In the genomic region with DNA sequence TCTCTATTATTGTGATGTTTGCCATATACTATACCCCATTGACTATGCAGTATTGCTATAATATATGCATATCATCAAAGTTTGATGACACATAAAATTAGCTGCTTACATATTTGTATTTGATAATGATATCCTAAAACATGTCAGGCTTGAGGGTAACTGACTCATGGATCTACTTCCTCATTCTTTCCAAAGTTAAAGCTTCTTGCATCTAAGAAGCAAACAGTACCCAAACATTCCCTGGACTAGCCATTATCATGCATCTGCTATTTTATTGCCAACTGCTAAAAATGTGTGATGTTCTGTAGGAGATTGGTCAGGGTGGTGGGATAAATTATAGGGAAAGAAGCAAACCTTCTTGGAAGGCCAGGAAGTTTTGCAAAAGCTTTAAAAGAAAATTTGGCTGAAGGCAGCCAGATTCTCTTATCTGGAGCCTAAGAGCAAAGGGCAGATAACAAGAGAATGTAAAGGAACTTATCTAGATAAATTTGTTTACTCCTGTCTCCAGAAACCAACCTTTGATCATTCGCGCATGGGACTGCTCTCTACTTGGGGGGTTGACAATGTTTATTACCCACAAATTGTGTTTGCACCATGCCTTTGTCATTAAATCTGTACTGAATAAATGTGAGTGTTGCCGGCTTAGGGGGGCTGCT, we compare ENCODE assay signal across 25 cellular contexts.
A peak's percentile ranks its signal among the peaks of the same experiment; 100 is the strongest.
DNase-seq lines count a peak whose midpoint lies in the region; ATAC-seq, FAIRE-seq and TF ChIP-seq lines count a peak whose summit lies in the region.
"Had no signal": no experiment of that assay in that cellular context is flagged by ENCODE, and none has a peak within 500 bp of the region (broad histone marks: within the 10 kb centered on the region; RNA-seq: fewer than 3 reads in every experiment).

No MANE protein-coding gene starts in this region.

- peak; percentile 14 to 33 for DNase-seq in Caco-2
- peak; percentile 16 for DNase-seq in HPDE6-E6E7 (ENCODE audit: extremely low spot score)
- DNase-seq in astrocyte (ENCODE audit: low read depth) = no peak
- peak; percentile 53 for DNase-seq in kidney tubule cell (ENCODE audit: low spot score)
- no peak for DNase-seq in stimulated activated CD4-positive, alpha-beta T cell treated with anti-CD3 and anti-CD28 coated beads, Interleukin-2, amount 100 ng/mL, for 24 hours
- no peak for DNase-seq in superior temporal gyrus (ENCODE audit: extremely low spot score)
- DNase-seq in omental fat pad (ENCODE audit: low spot score) = no peak
- DNase-seq: activated CD4-positive, alpha-beta T cell treated with anti-CD3 and anti-CD28 coated beads, Interleukin-2, amount 50 U/mL, for 1 hour; activated gamma-delta T cell treated with Interleukin-2 at 50 U/mL for 16 hours; activated naive CD8-positive, alpha-beta T cell treated with anti-CD3 and anti-CD28 coated beads, Interleukin-2, amount 50 U/mL, for 24 hours; activated T-cell treated with anti-CD3 and anti-CD28 coated beads, Interleukin-2, amount 50 U/mL, for 4 hours; body of pancreas; cerebellar nuclear complex; head of caudate nucleus; KBM-7; MV-4-11; NCI-H524 treated with DMSO at 0.1 percent for 48 hours; SJCRH30 had no signal

- no TSS peak for BruUV-seq in Caco-2 (replicated peaks; lab: Mats Ljungman, UMichigan)

- H3K27ac Mint-ChIP-seq in Caco-2 (ENCODE audit: unreplicated experiment) (no peak overlapping the region), astrocyte (ENCODE audit: unreplicated experiment) (no peak overlapping the region)
- H3K27ac Mint-ChIP-seq: activated naive CD8-positive, alpha-beta T cell treated with anti-CD3 and anti-CD28 coated beads, Interleukin-2, amount 50 U/mL, for 24 hours; CD14-positive monocyte; WTC11 had no signal

- H3K4me2 ChIP-seq in astrocyte (ENCODE audit: low read length) = no peak overlapping the region

- H3K4me3 Mint-ChIP-seq in Caco-2 (ENCODE audit: unreplicated experiment) (no peak overlapping the region), astrocyte (ENCODE audit: unreplicated experiment) (no peak overlapping the region)
- H3K4me3 Mint-ChIP-seq: activated naive CD8-positive, alpha-beta T cell treated with anti-CD3 and anti-CD28 coated beads, Interleukin-2, amount 50 U/mL, for 24 hours; activated T-cell treated with anti-CD3 and anti-CD28 coated beads, Interleukin-2, amount 50 U/mL, for 4 hours; CD14-positive monocyte; WTC11 had no signal

- CTCF ChIA-PET in Caco-2 (lab: Charles Lee) = no interaction called here

- H3K9ac ChIP-seq in astrocyte (ENCODE audit: low read length) = no peak overlapping the region
- H3K9ac ChIP-seq: parathyroid adenoma had no signal

- no peaks in the 10 kb centered on the region for H4K20me1 ChIP-seq in astrocyte (ENCODE audit: insufficient read depth, low read length)

- H3K36me3 ChIP-seq in Caco-2 (ENCODE audit: control insufficient read depth, insufficient read depth, low read length) (no peaks in the 10 kb centered on the region), astrocyte (ENCODE audit: insufficient read depth, low read length) (no peaks in the 10 kb centered on the region)
- H3K36me3 ChIP-seq: HAP-1, SJCRH30, tibial nerve had no signal

- H3K4me3 ChIP-seq in Caco-2 (ENCODE audit: low read depth, low read length) (no peak overlapping the region), astrocyte (ENCODE audit: insufficient read depth, low read depth, low read length) (no peak overlapping the region)
- H3K4me3 ChIP-seq: body of pancreas, HAP-1, SJCRH30, tibial nerve had no signal

- FAIRE-seq in astrocyte (lab: Jason Lieb, UNC) = peak; percentile 52
- FAIRE-seq: D721Med had no signal

- H3K36me3 Mint-ChIP-seq in Caco-2 (ENCODE audit: insufficient read depth, unreplicated experiment) (no peaks in the 10 kb centered on the region), astrocyte (ENCODE audit: low read depth, unreplicated experiment) (no peaks in the 10 kb centered on the region)
- H3K36me3 Mint-ChIP-seq: CD14-positive monocyte had no signal

- POLR2A ChIA-PET in Caco-2 (lab: Charles Lee) = no interaction called here

- TF ChIP-seq CTCF in Caco-2 (IDR thresholded peaks at IDR 0.05; ENCODE audit: insufficient read depth in 1 of 2, low read depth in 1 of 2, low read length in 1 of 2, severe bottlenecking in 1 of 2, unreplicated experiment in 1 of 2) (no peak), astrocyte (IDR thresholded peaks at IDR 0.05; ENCODE audit: insufficient read depth, low read depth, low read length) (no peak), omental fat pad (IDR thresholded peaks at IDR 0.05) (no peak)

- H3K27ac ChIP-seq in astrocyte (ENCODE audit: low read depth, low read length) = no peak overlapping the region
- H3K27ac ChIP-seq: body of pancreas, parathyroid adenoma, SJCRH30, tibial nerve had no signal

- H3K4me1 ChIP-seq in Caco-2 (0 out of 2 replicates have a peak, but pooled peaks cover 3% of the 10 kb centered on the region), astrocyte (ENCODE audit: insufficient read depth, low read length) (no peaks in the 10 kb centered on the region)
- H3K4me1 ChIP-seq: body of pancreas, HAP-1, parathyroid adenoma, tibial nerve had no signal

- H3K4me1 Mint-ChIP-seq in Caco-2 (ENCODE audit: low read depth, unreplicated experiment) = no peaks in the 10 kb centered on the region
- peaks cover 4% of the 10 kb centered on the region for H3K4me1 Mint-ChIP-seq in astrocyte (ENCODE audit: low read depth, unreplicated experiment)
- H3K4me1 Mint-ChIP-seq: activated naive CD8-positive, alpha-beta T cell treated with anti-CD3 and anti-CD28 coated beads, Interleukin-2, amount 50 U/mL, for 24 hours; CD14-positive monocyte had no signal

- H3K27me3 Mint-ChIP-seq in Caco-2 (ENCODE audit: insufficient read depth, unreplicated experiment) (no peaks in the 10 kb centered on the region), astrocyte (ENCODE audit: low read depth, unreplicated experiment) (no peaks in the 10 kb centered on the region)

- ATAC-seq in omental fat pad (ENCODE audit: low FRiP score) = no peak
- ATAC-seq: activated naive CD8-positive, alpha-beta T cell treated with anti-CD3 and anti-CD28 coated beads, Interleukin-2, amount 50 U/mL, for 24 hours; activated T-cell treated with anti-CD3 and anti-CD28 coated beads, Interleukin-2, amount 50 U/mL, for 4 hours; body of pancreas; Panc1; WTC11 had no signal

- H2AFZ ChIP-seq in astrocyte (ENCODE audit: low read depth, low read length) = no peak overlapping the region
- H2AFZ ChIP-seq: parathyroid adenoma had no signal

- H3K9me3 Mint-ChIP-seq in Caco-2 (ENCODE audit: unreplicated experiment) (no peaks in the 10 kb centered on the region), astrocyte (ENCODE audit: unreplicated experiment) (peaks cover 1% of the 10 kb centered on the region)
- H3K9me3 Mint-ChIP-seq: activated naive CD8-positive, alpha-beta T cell treated with anti-CD3 and anti-CD28 coated beads, Interleukin-2, amount 50 U/mL, for 24 hours; activated T-cell treated with anti-CD3 and anti-CD28 coated beads, Interleukin-2, amount 50 U/mL, for 4 hours had no signal

- H3K27me3 ChIP-seq in Caco-2 (replicated peaks; ENCODE audit: control insufficient read depth, insufficient read depth, low read length) = no peaks in the 10 kb centered on the region
- H3K27me3 ChIP-seq in astrocyte (ENCODE audit: insufficient read depth, low read length) = no peaks in the 10 kb centered on the region
- H3K27me3 ChIP-seq: body of pancreas, SJCRH30, tibial nerve had no signal

- intact Hi-C loops in Caco-2 (cut with micrococcal nuclease; ENCODE audit: unreplicated experiment) = no loop called here

- H3K9me3 ChIP-seq in Caco-2 (no peaks in the 10 kb centered on the region), astrocyte (ENCODE audit: insufficient read depth, low read depth, low read length) (no peaks in the 10 kb centered on the region)
- H3K9me3 ChIP-seq: body of pancreas, HAP-1, SJCRH30, tibial nerve had no signal

- H3K79me2 ChIP-seq in astrocyte (ENCODE audit: insufficient read depth, low read length) = no peaks in the 10 kb centered on the region
- H3K79me2 ChIP-seq: parathyroid adenoma had no signal

Comparison
In these comparisons a context has a peak if more than half of its experiments do, and no peak if none do; other contexts are left out.
1. DNase-seq: peak in Caco-2 (2 of 2), HPDE6-E6E7 (single experiment) and kidney tubule cell (single experiment); none in astrocyte (single experiment), stimulated activated CD4-positive, alpha-beta T cell treated with anti-CD3 and anti-CD28 coated beads, Interleukin-2, amount 100 ng/mL, for 24 hours (0 of 2), superior temporal gyrus (single experiment) and omental fat pad (single experiment).